23 cellular contexts compared by ENCODE assay signal in the genomic region with DNA sequence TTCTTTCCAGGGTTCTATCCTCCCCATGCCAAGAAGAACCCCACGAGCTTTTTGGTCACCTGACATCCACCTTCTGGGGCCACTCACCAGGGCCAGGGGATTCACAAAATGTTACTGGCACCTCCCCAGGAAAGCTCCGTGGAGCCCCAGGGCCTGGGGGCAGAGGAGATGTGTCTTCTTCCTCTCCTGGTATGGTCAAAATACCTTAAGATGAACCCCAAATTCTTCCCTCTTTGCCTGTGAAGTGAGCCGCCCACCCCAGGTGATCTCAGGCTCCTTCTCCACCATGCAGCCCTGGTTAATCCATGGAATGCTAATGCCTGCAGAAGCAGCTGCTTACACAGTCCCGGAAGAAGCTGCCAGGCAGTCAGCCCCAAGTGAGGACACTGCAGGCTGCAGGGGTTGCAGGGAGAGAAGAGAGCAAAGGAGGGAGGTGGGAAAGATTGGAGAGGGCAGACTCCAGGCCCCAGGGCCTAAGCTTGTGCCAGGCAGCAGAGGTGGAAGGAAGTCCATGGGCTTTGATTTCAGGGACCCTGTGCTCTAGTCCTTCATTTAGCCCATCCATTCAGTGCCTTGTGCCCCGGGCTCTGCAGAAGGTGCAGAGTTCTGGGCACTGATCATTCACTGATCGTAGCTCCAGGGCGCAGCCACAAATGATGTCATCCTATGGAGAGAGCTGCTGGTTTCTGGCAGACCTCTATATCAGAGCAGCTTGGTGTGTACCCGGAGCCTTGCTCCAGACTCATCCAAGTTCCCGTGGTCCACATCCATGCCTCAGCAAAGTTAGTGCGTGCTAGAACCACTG.
"Had no signal": no experiment of that assay in that cellular context is flagged by ENCODE, and none has a peak within 500 bp of the region (broad histone marks: within the 10 kb centered on the region; RNA-seq: fewer than 3 reads in every experiment).

No MANE protein-coding gene starts in this region.

- H3K27me3 ChIP-seq: ascending aorta, cardiac muscle cell had no signal

- H3K36me3 Mint-ChIP-seq: activated naive CD4-positive, alpha-beta T cell treated with anti-CD3 and anti-CD28 coated beads, Interleukin-2, amount 10 ng/mL, durations not matched to agents 7 days and 5 days; activated naive CD8-positive, alpha-beta T cell treated with anti-CD3 and anti-CD28 coated beads, Interleukin-2, amount 10 ng/mL, durations not matched to agents 7 days and 5 days; brain; naive thymus-derived CD8-positive, alpha-beta T cell had no signal

- H3K4me1 ChIP-seq: ascending aorta, left lung, lower lobe of right lung had no signal

- H3K4me1 Mint-ChIP-seq: activated naive CD4-positive, alpha-beta T cell treated with anti-CD3 and anti-CD28 coated beads, Interleukin-2, amount 10 ng/mL, durations not matched to agents 7 days and 5 days; activated naive CD8-positive, alpha-beta T cell treated with anti-CD3 and anti-CD28 coated beads, Interleukin-2, amount 10 ng/mL, durations not matched to agents 7 days and 5 days had no signal

- H3K9me3 Mint-ChIP-seq: activated naive CD4-positive, alpha-beta T cell treated with anti-CD3 and anti-CD28 coated beads, Interleukin-2, amount 10 ng/mL, durations not matched to agents 7 days and 5 days; activated naive CD8-positive, alpha-beta T cell treated with anti-CD3 and anti-CD28 coated beads, Interleukin-2, amount 10 ng/mL, durations not matched to agents 7 days and 5 days; activated T-helper 1 cell treated with anti-CD3 and anti-CD28 coated beads, Interleukin-12 subunit alpha, Interleukin-12 subunit beta, Interleukin-2, Interleukin-4 antibody, amounts not matched to agents 30 ng/mL and 10 ng/mL and 1 ng/mL, durations not matched to agents 14 hours and 24 hours and 36 hours; naive thymus-derived CD8-positive, alpha-beta T cell had no signal

- H3K4me3 ChIP-seq: ascending aorta, cardiac muscle cell, heart right ventricle, left lung, lower lobe of right lung, thoracic aorta had no signal

- H3K9me3 ChIP-seq: ascending aorta, heart right ventricle, left lung, lower lobe of right lung, thoracic aorta had no signal

- DNase-seq: activated CD4-positive, alpha-beta T cell treated with anti-CD3 and anti-CD28 coated beads for 4 hours; activated CD4-positive, alpha-beta T cell treated with anti-CD3 and anti-CD28 coated beads, Interleukin-2, amount 50 U/mL, for 4 hours; activated CD8-positive, alpha-beta memory T cell treated with anti-CD3 and anti-CD28 coated beads, Interleukin-2, amount 50 U/mL, for 4 hours; activated effector memory CD4-positive, alpha-beta T cell treated with anti-CD3 and anti-CD28 coated beads, Interleukin-2, amount 50 U/mL, for 16 hours; activated naive CD4-positive, alpha-beta T cell treated with anti-CD3 and anti-CD28 coated beads, Interleukin-2, amount 10 ng/mL, durations not matched to agents 7 days and 5 days; activated naive CD8-positive, alpha-beta T cell treated with anti-CD3 and anti-CD28 coated beads, Interleukin-2, amount 10 ng/mL, durations not matched to agents 7 days and 5 days; activated T-cell treated with anti-CD3 and anti-CD28 coated beads, Interleukin-2, amount 50 U/mL, for 1 hour; cortex of kidney; foreskin fibroblast; heart right ventricle; left lung; lower lobe of right lung; mesenchymal stem cell; naive thymus-derived CD8-positive, alpha-beta T cell; right cardiac atrium; stimulated activated CD4-positive, alpha-beta T cell treated with anti-CD3 and anti-CD28 coated beads, Interleukin-4, amount 100 ng/mL, for 1 hour; stimulated activated naive CD8-positive, alpha-beta T cell treated with anti-CD3 and anti-CD28 coated beads, Interleukin-15, Interleukin-2, amounts not matched to agents 100 U/mL and 50 U/mL, for 24 hours had no signal

- H3K27ac Mint-ChIP-seq: activated naive CD8-positive, alpha-beta T cell treated with anti-CD3 and anti-CD28 coated beads, Interleukin-2, amount 10 ng/mL, durations not matched to agents 7 days and 5 days; activated T-helper 1 cell treated with anti-CD3 and anti-CD28 coated beads, Interleukin-12 subunit alpha, Interleukin-12 subunit beta, Interleukin-2, Interleukin-4 antibody, amounts not matched to agents 30 ng/mL and 10 ng/mL and 1 ng/mL, durations not matched to agents 14 hours and 24 hours and 36 hours had no signal

- H3K4me3 Mint-ChIP-seq: activated naive CD4-positive, alpha-beta T cell treated with anti-CD3 and anti-CD28 coated beads, Interleukin-2, amount 10 ng/mL, durations not matched to agents 7 days and 5 days; activated naive CD8-positive, alpha-beta T cell treated with anti-CD3 and anti-CD28 coated beads, Interleukin-2, amount 10 ng/mL, durations not matched to agents 7 days and 5 days; activated T-helper 1 cell treated with anti-CD3 and anti-CD28 coated beads, Interleukin-12 subunit alpha, Interleukin-12 subunit beta, Interleukin-2, Interleukin-4 antibody, amounts not matched to agents 30 ng/mL and 10 ng/mL and 1 ng/mL, durations not matched to agents 14 hours and 24 hours and 36 hours; naive thymus-derived CD8-positive, alpha-beta T cell had no signal

- H3K36me3 ChIP-seq: ascending aorta, cardiac muscle cell, heart right ventricle, left lung, lower lobe of right lung, thoracic aorta had no signal

- H3K27ac ChIP-seq: ascending aorta, cardiac muscle cell, heart right ventricle, left lung, lower lobe of right lung, thoracic aorta, VCaP had no signal
